ENCODE assay signal across 15 cellular contexts in genomic region chr17:48322060-48322459, GRCh38.
DNase-seq lines count a peak whose midpoint lies in the region; ATAC-seq and TF ChIP-seq lines count a peak whose summit lies in the region.
"Had no signal": no experiment of that assay in that cellular context is flagged by ENCODE, and none has a peak within 500 bp of the region (broad histone marks: within the 10 kb centered on the region; RNA-seq: fewer than 3 reads in every experiment).

No MANE protein-coding gene starts in this region.

- no peaks in the 10 kb centered on the region for H3K9me3 ChIP-seq in Loucy (ENCODE audit: insufficient read depth, low read depth, low read length)
- H3K9me3 ChIP-seq: ascending aorta, SJCRH30 had no signal

- POLR2A ChIA-PET in activated CD4-positive, alpha-beta T cell treated with anti-CD3 and anti-CD28 coated beads for 36 hours (lab: Charles Lee) = no interaction called here

- no peak for ATAC-seq in activated CD8-positive, alpha-beta memory T cell treated with anti-CD3 and anti-CD28 coated beads, Interleukin-2, amount 10 ng/mL, durations not matched to agents 7 days and 5 days
- no peak for ATAC-seq in activated CD4-positive, alpha-beta T cell treated with anti-CD3 and anti-CD28 coated beads for 36 hours

- CTCF ChIA-PET in activated CD8-positive, alpha-beta memory T cell treated with anti-CD3 and anti-CD28 coated beads, Interleukin-2, amount 10 ng/mL, durations not matched to agents 7 days and 5 days (lab: Charles Lee) = interaction anchor here (0.6 to 1.7 kb wide), 4 partner anchors 14 to 271 kb away, joined by 3 to 6 read pairs (median 4); partner anchors contain the start of gene HOXB5
- CTCF ChIA-PET in activated CD4-positive, alpha-beta T cell treated with anti-CD3 and anti-CD28 coated beads for 36 hours (lab: Charles Lee) = interaction anchor here (1.1 to 1.6 kb wide), 3 partner anchors 14 to 38 kb away, joined by 4 read pairs; no protein-coding TSS in a partner anchor

- in situ Hi-C loops in astrocyte of the cerebellum (cut with HindIII; ENCODE audit: low sequenced_read_pairs) = no loop called here

- TF ChIP-seq CTCF in Loucy (conservative IDR thresholded peaks at IDR 0.05; ENCODE audit: low read length) (peak; percentile 64), astrocyte of the cerebellum (IDR thresholded peaks at IDR 0.05; ENCODE audit: low read depth, low read length, missing control alignments) (peak; percentile 24)

- H3K9ac ChIP-seq in Loucy (ENCODE audit: low read depth, low read length, poor library complexity, severe bottlenecking) = no peak overlapping the region

- H2AFZ ChIP-seq in Loucy (ENCODE audit: low read length) = no peak overlapping the region

- H3K9me2 ChIP-seq in Loucy (replicated peaks; ENCODE audit: low read depth, low read length) = no peaks in the 10 kb centered on the region

- H4K20me1 ChIP-seq in Loucy (ENCODE audit: insufficient read depth, low read length, poor library complexity, severe bottlenecking) = no peaks in the 10 kb centered on the region

- no peaks in the 10 kb centered on the region for H3K36me3 ChIP-seq in Loucy (ENCODE audit: insufficient read depth, low read length)
- H3K36me3 ChIP-seq: ascending aorta, SJCRH30 had no signal

- H3K79me2 ChIP-seq in Loucy (ENCODE audit: insufficient read depth, low read length) = no peaks in the 10 kb centered on the region

- H3K4me3 ChIP-seq in Loucy (ENCODE audit: low read length, poor library complexity, severe bottlenecking) = no peak overlapping the region
- H3K4me3 ChIP-seq in astrocyte of the cerebellum (ENCODE audit: low read depth, low read length) = no peak overlapping the region
- H3K4me3 ChIP-seq: ascending aorta, SJCRH30 had no signal

- no peak overlapping the region for H3K4me3 Mint-ChIP-seq in activated CD8-positive, alpha-beta memory T cell treated with anti-CD3 and anti-CD28 coated beads, Interleukin-2, amount 10 ng/mL, durations not matched to agents 7 days and 5 days
- no peak overlapping the region for H3K4me3 Mint-ChIP-seq in activated CD4-positive, alpha-beta T cell treated with anti-CD3 and anti-CD28 coated beads for 36 hours
- H3K4me3 Mint-ChIP-seq: memory B cell had no signal

- no peaks in the 10 kb centered on the region for H3K27me3 ChIP-seq in Loucy (ENCODE audit: insufficient read depth, low read length, poor library complexity, severe bottlenecking)
- H3K27me3 ChIP-seq: ascending aorta, SJCRH30 had no signal

- H3K9me3 Mint-ChIP-seq in activated CD8-positive, alpha-beta memory T cell treated with anti-CD3 and anti-CD28 coated beads, Interleukin-2, amount 10 ng/mL, durations not matched to agents 7 days and 5 days (ENCODE audit: low read depth) = no peaks in the 10 kb centered on the region
- no peaks in the 10 kb centered on the region for H3K9me3 Mint-ChIP-seq in activated CD4-positive, alpha-beta T cell treated with anti-CD3 and anti-CD28 coated beads for 36 hours (ENCODE audit: low read depth)
- H3K9me3 Mint-ChIP-seq: memory B cell had no signal

- H3K4me1 Mint-ChIP-seq in activated CD8-positive, alpha-beta memory T cell treated with anti-CD3 and anti-CD28 coated beads, Interleukin-2, amount 10 ng/mL, durations not matched to agents 7 days and 5 days = no peaks in the 10 kb centered on the region
- H3K4me1 Mint-ChIP-seq in activated CD4-positive, alpha-beta T cell treated with anti-CD3 and anti-CD28 coated beads for 36 hours = peaks cover 6% of the 10 kb centered on the region
- H3K4me1 Mint-ChIP-seq: memory B cell had no signal

- H3F3A ChIP-seq in Loucy (ENCODE audit: low read depth) = no peaks in the 10 kb centered on the region

- no peak overlapping the region for H3K27ac Mint-ChIP-seq in activated CD8-positive, alpha-beta memory T cell treated with anti-CD3 and anti-CD28 coated beads, Interleukin-2, amount 10 ng/mL, durations not matched to agents 7 days and 5 days
- H3K27ac Mint-ChIP-seq in activated CD4-positive, alpha-beta T cell treated with anti-CD3 and anti-CD28 coated beads for 36 hours = no peak overlapping the region
- H3K27ac Mint-ChIP-seq: memory B cell had no signal

- H3K4me2 ChIP-seq in Loucy (ENCODE audit: low read depth, low read length, poor library complexity, severe bottlenecking) = no peak overlapping the region

- H3K27me3 Mint-ChIP-seq in activated CD8-positive, alpha-beta memory T cell treated with anti-CD3 and anti-CD28 coated beads, Interleukin-2, amount 10 ng/mL, durations not matched to agents 7 days and 5 days = no peaks in the 10 kb centered on the region
- H3K27me3 Mint-ChIP-seq in activated CD4-positive, alpha-beta T cell treated with anti-CD3 and anti-CD28 coated beads for 36 hours = no peaks in the 10 kb centered on the region

- H3K4me1 ChIP-seq in Loucy (ENCODE audit: insufficient read depth, low read length, poor library complexity, severe bottlenecking) = peaks cover 6% of the 10 kb centered on the region
- H3K4me1 ChIP-seq: ascending aorta had no signal

- peaks cover 7% of the 10 kb centered on the region for H3K36me3 Mint-ChIP-seq in activated CD8-positive, alpha-beta memory T cell treated with anti-CD3 and anti-CD28 coated beads, Interleukin-2, amount 10 ng/mL, durations not matched to agents 7 days and 5 days
- H3K36me3 Mint-ChIP-seq in activated CD4-positive, alpha-beta T cell treated with anti-CD3 and anti-CD28 coated beads for 36 hours (ENCODE audit: low read depth) = peaks cover 8% of the 10 kb centered on the region
- H3K36me3 Mint-ChIP-seq: memory B cell had no signal

- intact Hi-C loops in activated CD4-positive, alpha-beta T cell treated with anti-CD3 and anti-CD28 coated beads for 36 hours (cut with DNase I, micrococcal nuclease) = no loop called here

- DNase-seq in GM04504 (ENCODE audit: low read depth) (peak; percentile 2), astrocyte of the cerebellum (ENCODE audit: low read depth) (peak; percentile 4), kidney glomerular epithelial cell (lab: John Stamatoyannopoulos, UW) (peak; percentile 6)
- DNase-seq in activated CD8-positive, alpha-beta memory T cell treated with anti-CD3 and anti-CD28 coated beads, Interleukin-2, amount 10 ng/mL, durations not matched to agents 7 days and 5 days = no peak
- no peak for DNase-seq in activated CD4-positive, alpha-beta T cell treated with anti-CD3 and anti-CD28 coated beads, Interleukin-2, amount 50 U/mL, for 48 hours
- DNase-seq in activated CD4-positive, alpha-beta T cell treated with anti-CD3 and anti-CD28 coated beads for 36 hours = no peak
- DNase-seq: activated CD4-positive, CD25-positive, alpha-beta regulatory T cell; activated T-cell treated with anti-CD3 and anti-CD28 coated beads, Interleukin-2, amount 50 U/mL, for 1 hour; NCI-H1092 treated with DMSO at 0.1 percent for 48 hours; NCI-H510A; occipital lobe; SJCRH30 had no signal

Comparison
In these comparisons a context has a peak if more than half of its experiments do, and no peak if none do; other contexts are left out.
1. DNase-seq: peak in GM04504 (single experiment), astrocyte of the cerebellum (single experiment) and kidney glomerular epithelial cell (single experiment); none in activated CD8-positive, alpha-beta memory T cell treated with anti-CD3 and anti-CD28 coated beads, Interleukin-2, amount 10 ng/mL, durations not matched to agents 7 days and 5 days (single experiment), activated CD4-positive, alpha-beta T cell treated with anti-CD3 and anti-CD28 coated beads, Interleukin-2, amount 50 U/mL, for 48 hours (0 of 2) and activated CD4-positive, alpha-beta T cell treated with anti-CD3 and anti-CD28 coated beads for 36 hours (single experiment).